Comparison of ENCODE assay signal across 3 cellular contexts in the genomic region with DNA sequence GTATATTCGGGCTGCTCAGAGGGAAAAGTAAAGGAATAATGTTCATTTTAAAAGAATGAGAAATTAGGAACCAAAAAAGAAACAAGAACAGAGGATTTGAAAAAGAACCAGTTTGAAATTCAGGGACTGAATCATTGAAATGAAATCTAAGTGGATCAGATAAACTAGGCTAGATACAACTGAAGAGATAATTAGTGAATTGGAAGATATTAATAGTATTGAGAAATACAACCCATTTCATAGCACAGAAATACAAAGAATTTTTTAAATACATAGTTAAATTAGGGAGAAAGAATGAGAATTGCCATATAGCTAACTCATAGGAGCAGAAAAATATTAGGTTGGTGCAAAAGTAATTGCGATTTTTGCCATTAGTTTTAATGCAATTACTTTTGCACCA.
TF ChIP-seq lines count a peak whose summit lies in the region.

No MANE protein-coding gene starts in this region.

TF ChIP-seq in HepG2, 621 proteins besides CTCF, POLR2A, EP300 and RAD21 (continues in another document):
- TF ChIP-seq ZEB1 (IDR thresholded peaks at IDR 0.05; ENCODE audit: insufficient replicate concordance, low read depth) (no peak), KAT7 (CRISPR knock-in tag; IDR thresholded peaks at IDR 0.05; ENCODE audit: borderline replicate concordance) (no peak), CCAR2 (optimal IDR thresholded peaks at IDR 0.05; ENCODE audit: low read depth, low read length) (no peak), NFIB (CRISPR knock-in tag; IDR thresholded peaks at IDR 0.05; ENCODE audit: borderline replicate concordance) (no peak), ZHX2 (IDR thresholded peaks at IDR 0.05; ENCODE audit: low read depth) (no peak), ZHX2 (CRISPR knock-in tag; IDR thresholded peaks at IDR 0.05; ENCODE audit: borderline replicate concordance) (no peak), REL (CRISPR knock-in tag; conservative IDR thresholded peaks at IDR 0.05) (no peak)
- TF ChIP-seq, protein P1, sequence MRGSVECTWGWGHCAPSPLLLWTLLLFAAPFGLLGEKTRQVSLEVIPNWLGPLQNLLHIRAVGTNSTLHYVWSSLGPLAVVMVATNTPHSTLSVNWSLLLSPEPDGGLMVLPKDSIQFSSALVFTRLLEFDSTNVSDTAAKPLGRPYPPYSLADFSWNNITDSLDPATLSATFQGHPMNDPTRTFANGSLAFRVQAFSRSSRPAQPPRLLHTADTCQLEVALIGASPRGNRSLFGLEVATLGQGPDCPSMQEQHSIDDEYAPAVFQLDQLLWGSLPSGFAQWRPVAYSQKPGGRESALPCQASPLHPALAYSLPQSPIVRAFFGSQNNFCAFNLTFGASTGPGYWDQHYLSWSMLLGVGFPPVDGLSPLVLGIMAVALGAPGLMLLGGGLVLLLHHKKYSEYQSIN (CRISPR knock-in tag; IDR thresholded peaks at IDR 0.05; ENCODE audit: borderline replicate concordance): no peak

TF ChIP-seq in GM12878, 131 proteins besides CTCF, POLR2A, EP300 and RAD21:
- TF ChIP-seq ZNF24 (IDR thresholded peaks at IDR 0.05) (no peak), PAX5 (IDR thresholded peaks at IDR 0.05; ENCODE audit: borderline replicate concordance, low read depth, low read length) (no peak), ZNF217 (IDR thresholded peaks at IDR 0.05) (0 out of 2 replicates have a peak, but pooled peaks have one; percentile 58), JUND (IDR thresholded peaks at IDR 0.05; ENCODE audit: low read depth, low read length) (no peak), FOS (IDR thresholded peaks at IDR 0.05; ENCODE audit: borderline replicate concordance, extremely low read depth, insufficient read length) (no peak)
- TF ChIP-seq, protein P2, sequence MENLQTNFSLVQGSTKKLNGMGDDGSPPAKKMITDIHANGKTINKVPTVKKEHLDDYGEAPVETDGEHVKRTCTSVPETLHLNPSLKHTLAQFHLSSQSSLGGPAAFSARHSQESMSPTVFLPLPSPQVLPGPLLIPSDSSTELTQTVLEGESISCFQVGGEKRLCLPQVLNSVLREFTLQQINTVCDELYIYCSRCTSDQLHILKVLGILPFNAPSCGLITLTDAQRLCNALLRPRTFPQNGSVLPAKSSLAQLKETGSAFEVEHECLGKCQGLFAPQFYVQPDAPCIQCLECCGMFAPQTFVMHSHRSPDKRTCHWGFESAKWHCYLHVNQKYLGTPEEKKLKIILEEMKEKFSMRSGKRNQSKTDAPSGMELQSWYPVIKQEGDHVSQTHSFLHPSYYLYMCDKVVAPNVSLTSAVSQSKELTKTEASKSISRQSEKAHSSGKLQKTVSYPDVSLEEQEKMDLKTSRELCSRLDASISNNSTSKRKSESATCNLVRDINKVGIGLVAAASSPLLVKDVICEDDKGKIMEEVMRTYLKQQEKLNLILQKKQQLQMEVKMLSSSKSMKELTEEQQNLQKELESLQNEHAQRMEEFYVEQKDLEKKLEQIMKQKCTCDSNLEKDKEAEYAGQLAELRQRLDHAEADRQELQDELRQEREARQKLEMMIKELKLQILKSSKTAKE (IDR thresholded peaks at IDR 0.05; ENCODE audit: low read depth, poor library complexity, severe bottlenecking): no peak

TF ChIP-seq in WTC11, 78 proteins besides CTCF, POLR2A, EP300 and RAD21:
- TF ChIP-seq ZNF219 (CRISPR knock-in tag; IDR thresholded peaks at IDR 0.05; ENCODE audit: borderline replicate concordance): no peak
- no peak for TF ChIP-seq NR2C2 (CRISPR knock-in tag; IDR thresholded peaks at IDR 0.05)
- TF ChIP-seq, protein P3, sequence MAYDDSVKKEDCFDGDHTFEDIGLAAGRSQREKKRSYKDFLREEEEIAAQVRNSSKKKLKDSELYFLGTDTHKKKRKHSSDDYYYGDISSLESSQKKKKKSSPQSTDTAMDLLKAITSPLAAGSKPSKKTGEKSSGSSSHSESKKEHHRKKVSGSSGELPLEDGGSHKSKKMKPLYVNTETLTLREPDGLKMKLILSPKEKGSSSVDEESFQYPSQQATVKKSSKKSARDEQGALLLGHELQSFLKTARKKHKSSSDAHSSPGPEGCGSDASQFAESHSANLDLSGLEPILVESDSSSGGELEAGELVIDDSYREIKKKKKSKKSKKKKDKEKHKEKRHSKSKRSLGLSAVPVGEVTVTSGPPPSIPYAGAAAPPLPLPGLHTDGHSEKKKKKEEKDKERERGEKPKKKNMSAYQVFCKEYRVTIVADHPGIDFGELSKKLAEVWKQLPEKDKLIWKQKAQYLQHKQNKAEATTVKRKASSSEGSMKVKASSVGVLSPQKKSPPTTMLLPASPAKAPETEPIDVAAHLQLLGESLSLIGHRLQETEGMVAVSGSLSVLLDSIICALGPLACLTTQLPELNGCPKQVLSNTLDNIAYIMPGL (CRISPR knock-in tag; IDR thresholded peaks at IDR 0.05): no peak
- TF ChIP-seq ZNF423 (CRISPR knock-in tag; IDR thresholded peaks at IDR 0.05): no peak
- TF ChIP-seq CBFB (CRISPR knock-in tag; IDR thresholded peaks at IDR 0.05; ENCODE audit: low read depth): no peak
